16 cellular contexts compared by ENCODE assay signal in the genomic region with DNA sequence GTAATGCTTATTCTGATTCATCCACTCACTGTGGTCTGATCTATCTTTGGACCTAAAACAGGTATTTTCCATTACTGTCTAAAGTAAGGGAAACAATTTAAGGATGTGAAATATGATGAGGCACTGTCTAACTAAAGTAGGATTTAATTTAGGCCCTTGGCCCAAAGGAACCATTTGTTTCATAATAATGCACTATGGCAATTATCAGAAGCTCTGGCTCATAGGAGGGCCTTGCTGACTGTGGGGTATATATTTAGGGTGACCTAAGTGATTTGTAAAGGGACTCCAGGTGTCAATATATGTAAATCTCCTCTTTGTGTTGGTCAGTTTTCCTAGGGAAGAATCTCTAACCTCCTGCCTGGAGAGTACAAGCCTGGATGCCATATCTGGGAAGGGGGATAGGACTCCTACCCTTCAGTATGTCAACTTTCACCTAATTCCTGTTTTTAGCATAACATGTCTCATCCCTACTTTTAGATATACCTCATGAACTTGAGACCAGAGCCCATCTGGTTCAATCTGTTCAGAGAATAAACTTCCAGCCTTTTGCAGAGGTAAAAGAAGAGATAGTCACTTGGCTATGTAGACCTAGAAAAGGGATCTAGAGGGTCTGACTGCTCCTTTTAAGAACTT. TPM values are rescaled to one million over a fixed set of nuclear protein-coding genes. Genes with fewer than 3 reads are reported as not detected.
DNase-seq lines count a peak whose midpoint lies in the region; ATAC-seq and TF ChIP-seq lines count a peak whose summit lies in the region.
"Had no signal": no experiment of that assay in that cellular context is flagged by ENCODE, and none has a peak within 500 bp of the region (broad histone marks: within the 10 kb centered on the region; RNA-seq: fewer than 3 reads in every experiment).

No MANE protein-coding gene starts in this region.

- H3K4me1 ChIP-seq in left ventricle myocardium inferior: peaks cover 30% of the 10 kb centered on the region
- H3K4me1 ChIP-seq in right cardiac atrium (ENCODE audit: control insufficient read depth, insufficient read depth, low read length): no peaks in the 10 kb centered on the region
- H3K4me1 ChIP-seq in skeletal muscle tissue (ENCODE audit: control insufficient read depth in 3 of 3, insufficient read depth in 3 of 3, low read length in 3 of 3): peaks cover 3 to 7% (median 4%) of the 10 kb centered on the region in 3 donors
- no peaks in the 10 kb centered on the region for H3K4me1 ChIP-seq in left lung
- H3K4me1 ChIP-seq: BLaER1, Caco-2 had no signal

- H3K4me3 ChIP-seq in left ventricle myocardium inferior: no peak overlapping the region
- H3K4me3 ChIP-seq in right cardiac atrium (ENCODE audit: low read length): no peak overlapping the region
- no peak overlapping the region for H3K4me3 ChIP-seq in skeletal muscle tissue (ENCODE audit: low read length in 3 of 3)
- H3K4me3 ChIP-seq in left lung: no peak overlapping the region
- H3K4me3 ChIP-seq: BLaER1, GM23248 had no signal

- peak overlapping the region; percentile 31 for H3K27ac ChIP-seq in left ventricle myocardium inferior (replicated peaks)
- H3K27ac ChIP-seq in right cardiac atrium (ENCODE audit: low read length): no peak overlapping the region
- H3K27ac ChIP-seq in skeletal muscle tissue (ENCODE audit: low read depth, low read length): peak overlapping the region; percentile 10
- H3K27ac ChIP-seq in left lung: no peak overlapping the region
- H3K27ac ChIP-seq: BLaER1, C4-2B, GM23248 had no signal

- no peaks in the 10 kb centered on the region for H3K9me3 ChIP-seq in left ventricle myocardium inferior (replicated peaks)
- H3K9me3 ChIP-seq in right cardiac atrium (ENCODE audit: control insufficient read depth, low read length): no peaks in the 10 kb centered on the region
- no peaks in the 10 kb centered on the region for H3K9me3 ChIP-seq in skeletal muscle tissue (ENCODE audit: control insufficient read depth in 3 of 3, low read length in 3 of 3)
- H3K9me3 ChIP-seq in left lung: no peaks in the 10 kb centered on the region
- H3K9me3 ChIP-seq: Caco-2 had no signal

- intact Hi-C loops in Right ventricle myocardium superior (cut with DNase I) (no loop called here), cardiac septum (cut with DNase I) (no loop called here), left ventricle myocardium inferior (cut with micrococcal nuclease) (no loop called here), right cardiac atrium (cut with DNase I) (no loop called here), left lung (cut with DNase I) (no loop called here)

- no peak for TF ChIP-seq CTCF in left ventricle myocardium inferior (IDR thresholded peaks at IDR 0.05; ENCODE audit: borderline replicate concordance)
- TF ChIP-seq CTCF in left lung (IDR thresholded peaks at IDR 0.05): no peak

- DNase-seq in Right ventricle myocardium superior: no peak
- no peak for DNase-seq in cardiac septum (ENCODE audit: low spot score)
- DNase-seq in left ventricle myocardium inferior: no peak
- no peak for DNase-seq in right cardiac atrium
- no peak for DNase-seq in left lung
- DNase-seq: Caco-2; CD4-positive, CD25-positive, alpha-beta regulatory T cell; CD8-positive, alpha-beta T cell; DMS153; DND-41; GM23248; H7; HCEC 1CT had no signal

- H3K36me3 ChIP-seq in left ventricle myocardium inferior (peaks cover 47% of the 10 kb centered on the region), skeletal muscle tissue (ENCODE audit: control insufficient read depth in 3 of 3, insufficient read depth in 3 of 3, low read length in 3 of 3) (peaks cover 12 to 42% (median 34%) of the 10 kb centered on the region in 3 donors), left lung (peaks cover 0 to 50% of the 10 kb centered on the region in 2 donors)

- no peak overlapping the region for H3K9ac ChIP-seq in skeletal muscle tissue (ENCODE audit: low read depth in 1 of 3, low read length in 3 of 3)
- H3K9ac ChIP-seq: BLaER1, GM23248 had no signal

- no peaks in the 10 kb centered on the region for H3K27me3 ChIP-seq in left ventricle myocardium inferior (ENCODE audit: low read depth)
- H3K27me3 ChIP-seq in right cardiac atrium (ENCODE audit: control insufficient read depth, insufficient read depth): no peaks in the 10 kb centered on the region
- no peaks in the 10 kb centered on the region for H3K27me3 ChIP-seq in skeletal muscle tissue (ENCODE audit: control insufficient read depth in 3 of 3, insufficient read depth in 3 of 3, low read length in 3 of 3)
- no peaks in the 10 kb centered on the region for H3K27me3 ChIP-seq in left lung
- H3K27me3 ChIP-seq: BLaER1 had no signal

- peak; percentile 59 for ATAC-seq in Right ventricle myocardium superior (ENCODE audit: poor library complexity)
- ATAC-seq in right cardiac atrium: no peak
- ATAC-seq in left lung: no peak
- ATAC-seq: CD8-positive, alpha-beta T cell had no signal

RNA-seq across cellular contexts. Expression of gene DET1, which starts 20.1 kb away (rescaled TPM):
- total RNA-seq in Right ventricle myocardium superior (6.8 TPM), cardiac septum (6.2 TPM), left ventricle myocardium inferior (5.5 TPM), right cardiac atrium (1 to 10 TPM; 5.1 to 8.0 (median 6.8) TPM), skeletal muscle tissue (11.5 TPM), left lung (1 to 10 TPM; 4.0 to 4.2 TPM)
- polyA plus RNA-seq in right cardiac atrium: 6.0 TPM

RNA-seq across cellular contexts. Expression of gene MRPS11, which starts 58.9 kb away (rescaled TPM):
- total RNA-seq in Right ventricle myocardium superior (73.6 TPM), cardiac septum (50.6 TPM), left ventricle myocardium inferior (75.6 TPM), right cardiac atrium (10 to 100 TPM; 39.4 to 57.9 (median 52.1) TPM), skeletal muscle tissue (13.0 TPM), left lung (10 to 100 TPM; 37.1 to 41.2 TPM)
- 67.5 TPM for polyA plus RNA-seq in right cardiac atrium

RNA-seq across cellular contexts. Expression of gene MRPL46, which starts 59.2 kb away (rescaled TPM):
- total RNA-seq in Right ventricle myocardium superior: 68.5 TPM
- total RNA-seq in cardiac septum: 57.8 TPM
- total RNA-seq in left ventricle myocardium inferior: 80.8 TPM
- 10 to 100 TPM; 30.0 to 46.3 (median 40.0) TPM for total RNA-seq in right cardiac atrium
- 67.9 TPM for polyA plus RNA-seq in right cardiac atrium
- total RNA-seq in skeletal muscle tissue: 12.0 TPM
- 10 to 100 TPM; 19.0 to 19.2 TPM for total RNA-seq in left lung

Comparison
In these comparisons a context has a peak if more than half of its experiments do, and no peak if none do; other contexts are left out.
1. H3K27ac ChIP-seq: peak in left ventricle myocardium inferior (single experiment) and skeletal muscle tissue (single experiment); none in right cardiac atrium (single experiment) and left lung (0 of 2).